Comparison of ENCODE assay signal across 1 cellular context in the genomic region with DNA sequence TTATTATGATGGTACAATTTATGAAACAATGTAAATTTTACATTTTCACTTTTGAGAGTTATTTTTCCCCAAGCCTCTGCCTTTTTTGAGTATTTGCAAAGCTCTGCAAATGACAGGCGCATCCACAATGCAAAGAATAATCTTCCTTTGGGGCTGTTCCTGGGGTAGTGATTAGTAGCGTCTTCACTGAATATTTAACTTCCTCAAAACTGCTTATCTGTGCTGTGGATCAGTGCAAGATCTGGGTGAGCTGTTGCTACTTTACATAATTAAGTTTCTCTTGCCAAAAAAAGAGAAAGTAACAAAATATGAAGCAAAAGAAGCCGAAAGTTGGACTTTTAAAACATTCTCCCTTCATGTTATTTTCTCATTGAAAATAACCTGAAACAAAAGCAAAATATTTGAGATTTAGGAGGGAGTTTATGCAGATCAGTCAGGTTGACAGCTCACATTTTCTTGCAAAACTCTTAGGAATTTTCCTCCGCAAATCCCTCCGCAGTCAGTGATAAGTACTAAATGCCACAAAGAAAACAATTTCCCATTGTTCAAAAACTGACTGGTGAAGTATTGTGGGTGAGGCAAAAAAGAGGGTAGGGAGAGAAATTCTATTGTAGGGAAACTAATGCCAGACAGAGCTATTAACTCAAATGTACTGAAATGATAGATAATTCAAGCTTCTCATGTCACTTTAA.
TF ChIP-seq lines count a peak whose summit lies in the region.

No MANE protein-coding gene starts in this region.

TF ChIP-seq in IMR-90, 13 proteins besides CTCF, POLR2A, EP300 and RAD21 (continued from another document):
- TF ChIP-seq, protein P1, sequence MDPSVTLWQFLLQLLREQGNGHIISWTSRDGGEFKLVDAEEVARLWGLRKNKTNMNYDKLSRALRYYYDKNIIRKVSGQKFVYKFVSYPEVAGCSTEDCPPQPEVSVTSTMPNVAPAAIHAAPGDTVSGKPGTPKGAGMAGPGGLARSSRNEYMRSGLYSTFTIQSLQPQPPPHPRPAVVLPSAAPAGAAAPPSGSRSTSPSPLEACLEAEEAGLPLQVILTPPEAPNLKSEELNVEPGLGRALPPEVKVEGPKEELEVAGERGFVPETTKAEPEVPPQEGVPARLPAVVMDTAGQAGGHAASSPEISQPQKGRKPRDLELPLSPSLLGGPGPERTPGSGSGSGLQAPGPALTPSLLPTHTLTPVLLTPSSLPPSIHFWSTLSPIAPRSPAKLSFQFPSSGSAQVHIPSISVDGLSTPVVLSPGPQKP (IDR thresholded peaks at IDR 0.05; ENCODE audit: borderline replicate concordance, low read depth, low read length), result no peak
